Comparison of ENCODE assay signal across 31 cellular contexts in genomic region chr3:45773714-45774449, GRCh38. TPM values are rescaled to one million over a fixed set of nuclear protein-coding genes. Genes with fewer than 3 reads are reported as not detected.
DNase-seq lines count a peak whose midpoint lies in the region; ATAC-seq and TF ChIP-seq lines count a peak whose summit lies in the region.
"Had no signal": no experiment of that assay in that cellular context is flagged by ENCODE, and none has a peak within 500 bp of the region (broad histone marks: within the 10 kb centered on the region; RNA-seq: fewer than 3 reads in every experiment).

No MANE protein-coding gene starts in this region.

- intact Hi-C loops in mucosa of descending colon (cut with DNase I, micrococcal nuclease) (no loop called here), left cardiac atrium (cut with DNase I) (no loop called here)

- DNase-seq in D341Med (ENCODE audit: low spot score) (peak; percentile 10), NCI-H187 treated with DMSO at 0.1 percent for 48 hours (lab: John Stamatoyannopoulos, UW) (peak; percentile 43), coronary artery (ENCODE audit: low spot score) (peak; percentile 4), mucosa of descending colon (peak in 1 of 3 donors; percentile 60), left cardiac atrium (no peak), NCI-H2227 (lab: John Stamatoyannopoulos, UW; ENCODE audit: unreplicated experiment) (no peak)
- DNase-seq: ACHN; activated B cell treated with CpG ODN at 0.5 μM for 24 hours; activated naive CD4-positive, alpha-beta T cell treated with anti-CD3 and anti-CD28 coated beads, Interleukin-2, amount 50 U/mL, for 16 hours; amniotic stem cell; BE2C; brain microvascular endothelial cell; CD8-positive, alpha-beta memory T cell; DMS53; effector memory CD4-positive, alpha-beta T cell; gastrocnemius medialis; GF-D8; hippocampal formation; left ventricle myocardium inferior; natural killer cell; NCI-H524 treated with DMSO at 0.1 percent for 48 hours; SHP77; stimulated activated CD4-positive, alpha-beta T cell treated with anti-CD3 and anti-CD28 coated beads, Interleukin-2, amount 100 ng/mL, for 24 hours; T-helper 9 cell; upper lobe of left lung had no signal

- no peak overlapping the region for H3K4me3 ChIP-seq in coronary artery
- H3K4me3 ChIP-seq in mucosa of descending colon: no peak overlapping the region
- H3K4me3 ChIP-seq: gastrocnemius medialis, left ventricle myocardium inferior, PC-9, upper lobe of left lung had no signal

- H3K27ac ChIP-seq in coronary artery: no peak overlapping the region
- H3K27ac ChIP-seq: brain microvascular endothelial cell, gastrocnemius medialis, left ventricle myocardium inferior, PC-9, upper lobe of left lung had no signal

- H3K9me3 ChIP-seq in mucosa of descending colon: no peaks in the 10 kb centered on the region
- H3K9me3 ChIP-seq: BE2C, gastrocnemius medialis, left ventricle myocardium inferior, upper lobe of left lung had no signal

- H3K4me1 ChIP-seq in mucosa of descending colon (ENCODE audit: low read depth): peaks cover 5% of the 10 kb centered on the region
- H3K4me1 ChIP-seq: BE2C, left ventricle myocardium inferior, upper lobe of left lung had no signal

- no peak for TF ChIP-seq CTCF in coronary artery (IDR thresholded peaks at IDR 0.05)
- TF ChIP-seq CTCF in mucosa of descending colon (IDR thresholded peaks at IDR 0.05): no peak

- ATAC-seq in mucosa of descending colon: peak; percentile 72
- no peak for ATAC-seq in GM19324 (IDR thresholded peaks at IDR 0.05; ENCODE audit: low FRiP score, unreplicated experiment)
- no peak for ATAC-seq in left cardiac atrium
- no peak for ATAC-seq in GM21367 (IDR thresholded peaks at IDR 0.05; ENCODE audit: unreplicated experiment)
- ATAC-seq: esophagus mucosa, gastrocnemius medialis, natural killer cell had no signal

- H3K36me3 ChIP-seq in mucosa of descending colon (ENCODE audit: low read depth): no peaks in the 10 kb centered on the region
- H3K36me3 ChIP-seq: BE2C, brain microvascular endothelial cell, gastrocnemius medialis, left ventricle myocardium inferior, upper lobe of left lung had no signal

RNA-seq across cellular contexts. Expression of gene SLC6A20, which starts 22.5 kb away (rescaled TPM):
- total RNA-seq in mucosa of descending colon (1 to 10 TPM in 2 of 3 donors, under 1 TPM in 1; 0.29 to 2.4 (median 1.2) TPM), left cardiac atrium (under 1 TPM in 1 of 2 donors, not detected in 1; 0.18 TPM)
- total RNA-seq: activated B cell treated with CpG ODN at 0.5 μM for 24 hours; activated T-helper 17 cell treated with anti-CD3 and anti-CD28 coated beads, Interleukin-2, amount 50 U/mL, for 72 hours; CD8-positive, alpha-beta memory T cell; left ventricle myocardium inferior; mesothelial cell of epicardium; PC-9 had no signal

Comparison
In these comparisons a context has a peak if more than half of its experiments do, and no peak if none do; other contexts are left out.
1. DNase-seq: peak in D341Med (single experiment), NCI-H187 treated with DMSO at 0.1 percent for 48 hours (single experiment) and coronary artery (single experiment); none in left cardiac atrium (single experiment) and NCI-H2227 (single experiment).